Comparison of ENCODE assay signal across 8 cellular contexts in genomic region chr15:88243895-88244787, GRCh38. TPM values are rescaled to one million over a fixed set of nuclear protein-coding genes. Genes with fewer than 3 reads are reported as not detected.
DNase-seq lines count a peak whose midpoint lies in the region; ATAC-seq and TF ChIP-seq lines count a peak whose summit lies in the region.

No MANE protein-coding gene starts in this region.

- intact Hi-C loops in Right ventricle myocardium superior (cut with DNase I) = loop anchor here (10.0 kb wide), 3 partner anchors 569 to 1619 kb away; no protein-coding TSS in a partner anchor
- intact Hi-C loops in spleen (cut with DNase I; ENCODE audit: low total_unique reads) = loop anchor here (10.0 kb wide), 1 partner anchor 569 kb away; no protein-coding TSS in a partner anchor

- no peak for TF ChIP-seq POLR2A in spleen (IDR thresholded peaks at IDR 0.05)

- no peak overlapping the region for H3K4me3 ChIP-seq in right atrium auricular region
- no peak overlapping the region for H3K4me3 ChIP-seq in fibroblast of mammary gland (ENCODE audit: control insufficient read depth, low read depth, low read length)
- no peak overlapping the region for H3K4me3 ChIP-seq in spleen

- WGBS in spleen, 5 donors = 36 to 48% (median 39%) methylated on average over 2 of the region's 2 CpGs

- peak; percentile 38 to 63 for TF ChIP-seq CTCF in right atrium auricular region (IDR thresholded peaks at IDR 0.05)
- peak; percentile 69 for TF ChIP-seq CTCF in fibroblast of mammary gland (conservative IDR thresholded peaks at IDR 0.05; ENCODE audit: control insufficient read depth, insufficient read depth, low read depth, low read length)
- peak in 10 of 11 experiments; percentile 18 to 69 (median 46) for TF ChIP-seq CTCF in spleen (IDR thresholded peaks at IDR 0.05 in 8 of 11, conservative IDR thresholded peaks at IDR 0.05 in 3 of 11)

- no peaks in the 10 kb centered on the region for H3K36me3 ChIP-seq in right atrium auricular region
- no peaks in the 10 kb centered on the region for H3K36me3 ChIP-seq in spleen

- H3K4me1 ChIP-seq in right atrium auricular region (peaks cover 0 to 11% of the 10 kb centered on the region in 2 donors), spleen (peaks cover 0 to 12% (median 8%) of the 10 kb centered on the region in 6 donors)

- H3K9me3 ChIP-seq in right atrium auricular region = no peaks in the 10 kb centered on the region
- H3K9me3 ChIP-seq in spleen = no peaks in the 10 kb centered on the region

- ATAC-seq in Right ventricle myocardium superior (ENCODE audit: poor library complexity) = no peak
- peak; percentile 51 for ATAC-seq in HG02759 (IDR thresholded peaks at IDR 0.05; ENCODE audit: unreplicated experiment)

- H3K27me3 ChIP-seq in right atrium auricular region (no peaks in the 10 kb centered on the region), spleen (replicated peaks in 1 of 7) (peaks cover 0 to 40% (median 0%) of the 10 kb centered on the region in 7 donors)

- H3K27ac ChIP-seq in right atrium auricular region (no peak overlapping the region), spleen (no peak overlapping the region)

- DNase-seq in right atrium auricular region (ENCODE audit: low spot score) (no peak), Right ventricle myocardium superior (no peak), RPMI8226 (peak; percentile 45), fibroblast of mammary gland (ENCODE audit: low read depth) (peak; percentile 40), spleen (no peak), NCI-H2081 treated with DMSO at 0.1 percent for 48 hours (lab: John Stamatoyannopoulos, UW) (no peak)
- DNase-seq in central memory CD4-positive, alpha-beta T cell = no peak

RNA-seq across cellular contexts. Expression of gene NTRK3, which starts 12.4 kb away (rescaled TPM):
- total RNA-seq in right atrium auricular region = 1 to 10 TPM; 1.5 to 4.5 TPM
- total RNA-seq in Right ventricle myocardium superior = 3.2 TPM
- total RNA-seq in spleen = 1 to 10 TPM in 6 of 7 donors, under 1 TPM in 1; 0.33 to 6.6 (median 2.2) TPM
- polyA plus RNA-seq in spleen = 1 to 10 TPM; 1.3 to 2.4 (median 1.6) TPM

Comparison
In these comparisons a context has a peak if more than half of its experiments do, and no peak if none do; other contexts are left out.
1. DNase-seq: peak in RPMI8226 (single experiment) and fibroblast of mammary gland (single experiment); none in right atrium auricular region (single experiment), Right ventricle myocardium superior (single experiment), spleen (single experiment), NCI-H2081 treated with DMSO at 0.1 percent for 48 hours (single experiment) and central memory CD4-positive, alpha-beta T cell (single experiment).
2. Peak in every context shown above with its lines, with median percentiles within 50 percentile points of each other: CTCF ChIP-seq.